ENCODE assay signal across 10 cellular contexts in genomic region chr20:6381887-6382286, GRCh38.
DNase-seq lines count a peak whose midpoint lies in the region; ATAC-seq and TF ChIP-seq lines count a peak whose summit lies in the region.
"Had no signal": no experiment of that assay in that cellular context is flagged by ENCODE, and none has a peak within 500 bp of the region (broad histone marks: within the 10 kb centered on the region; RNA-seq: fewer than 3 reads in every experiment).

No MANE protein-coding gene starts in this region.

- H2AFZ ChIP-seq in GM23338 = no peak overlapping the region
- H2AFZ ChIP-seq in osteoblast (ENCODE audit: low read length) = no peak overlapping the region

- WGBS in suprapubic skin = 45% methylated on average over 4 of the region's 4 CpGs

- DNase-seq in GM23338 (ENCODE audit: low spot score) (peak; percentile 79), RKO (ENCODE audit: low spot score) (peak; percentile 55), fibroblast of the aortic adventitia (ENCODE audit: low read depth) (peak; percentile 1), osteoblast (ENCODE audit: insufficient read length, low spot score, missing footprints) (no peak), suprapubic skin (ENCODE audit: low spot score in 2 of 2) (no peak)
- no peak for DNase-seq in activated naive CD4-positive, alpha-beta T cell treated with anti-CD3 and anti-CD28 coated beads, Interleukin-2, amount 50 U/mL, for 72 hours (ENCODE audit: low spot score in 2 of 2)
- DNase-seq in stimulated activated CD8-positive, alpha-beta memory T cell treated with anti-CD3 and anti-CD28 coated beads, Interleukin-4, amount 100 ng/mL, for 48 hours = no peak
- DNase-seq: activated CD8-positive, alpha-beta memory T cell treated with anti-CD3 and anti-CD28 coated beads, Interleukin-2, amount 10 ng/mL, durations not matched to agents 7 days and 5 days had no signal

- TF ChIP-seq EP300 in suprapubic skin (IDR thresholded peaks at IDR 0.05) = no peak

- H3K9me3 ChIP-seq in osteoblast (ENCODE audit: low read depth, low read length) (no peaks in the 10 kb centered on the region), suprapubic skin (no peaks in the 10 kb centered on the region)

- H3K4me1 ChIP-seq in GM23338 (ENCODE audit: insufficient read depth) (no peaks in the 10 kb centered on the region), osteoblast (ENCODE audit: insufficient read depth, low read length) (no peaks in the 10 kb centered on the region), suprapubic skin (no peaks in the 10 kb centered on the region)

- H3K4me2 ChIP-seq in GM23338 (no peak overlapping the region), osteoblast (ENCODE audit: insufficient read depth, low read length) (no peak overlapping the region)

- H3K4me3 Mint-ChIP-seq in GM23338 = no peak overlapping the region
- H3K4me3 Mint-ChIP-seq: activated CD8-positive, alpha-beta memory T cell treated with anti-CD3 and anti-CD28 coated beads, Interleukin-2, amount 10 ng/mL, durations not matched to agents 7 days and 5 days; stimulated activated naive CD8-positive, alpha-beta T cell treated with anti-CD3 and anti-CD28 coated beads, Interleukin-15, Interleukin-2, amounts not matched to agents 100 ng/mL and 50 ng/mL, for 24 hours had no signal

- peak overlapping the region; percentile 14; the same call in 1 of the 2 replicates for H3K27ac Mint-ChIP-seq in GM23338
- no peak overlapping the region for H3K27ac Mint-ChIP-seq in activated naive CD4-positive, alpha-beta T cell treated with anti-CD3 and anti-CD28 coated beads, Interleukin-2, amount 50 U/mL, for 72 hours
- H3K27ac Mint-ChIP-seq: activated CD8-positive, alpha-beta memory T cell treated with anti-CD3 and anti-CD28 coated beads, Interleukin-2, amount 10 ng/mL, durations not matched to agents 7 days and 5 days; stimulated activated naive CD8-positive, alpha-beta T cell treated with anti-CD3 and anti-CD28 coated beads, Interleukin-15, Interleukin-2, amounts not matched to agents 100 ng/mL and 50 ng/mL, for 24 hours had no signal

- no peaks in the 10 kb centered on the region for H3K27me3 ChIP-seq in GM23338 (ENCODE audit: insufficient read depth)
- no peaks in the 10 kb centered on the region for H3K27me3 ChIP-seq in osteoblast (ENCODE audit: insufficient read depth, low read length)
- H3K27me3 ChIP-seq in suprapubic skin = no peaks in the 10 kb centered on the region

- no peak overlapping the region for H3K27ac ChIP-seq in GM23338 (ENCODE audit: low read depth)
- H3K27ac ChIP-seq in osteoblast (ENCODE audit: low read depth, low read length) = no peak overlapping the region
- no peak overlapping the region for H3K27ac ChIP-seq in suprapubic skin

- H3K27me3 Mint-ChIP-seq in GM23338 (ENCODE audit: insufficient read depth, low read depth, poor library complexity) = no peaks in the 10 kb centered on the region
- H3K27me3 Mint-ChIP-seq: activated CD8-positive, alpha-beta memory T cell treated with anti-CD3 and anti-CD28 coated beads, Interleukin-2, amount 10 ng/mL, durations not matched to agents 7 days and 5 days; stimulated activated naive CD8-positive, alpha-beta T cell treated with anti-CD3 and anti-CD28 coated beads, Interleukin-15, Interleukin-2, amounts not matched to agents 100 ng/mL and 50 ng/mL, for 24 hours had no signal

- ATAC-seq in GM23338 (peak; percentile 98), GM18502 (IDR thresholded peaks at IDR 0.05; ENCODE audit: poor library complexity, unreplicated experiment) (no peak)
- no peak for ATAC-seq in activated naive CD4-positive, alpha-beta T cell treated with anti-CD3 and anti-CD28 coated beads, Interleukin-2, amount 50 U/mL, for 72 hours
- ATAC-seq: activated CD8-positive, alpha-beta memory T cell treated with anti-CD3 and anti-CD28 coated beads, Interleukin-2, amount 10 ng/mL, durations not matched to agents 7 days and 5 days had no signal

- H4K20me1 ChIP-seq in GM23338 (replicated peaks; ENCODE audit: insufficient read depth) = no peaks in the 10 kb centered on the region
- no peaks in the 10 kb centered on the region for H4K20me1 ChIP-seq in osteoblast (ENCODE audit: insufficient read depth, low read length)

- H3K9me3 Mint-ChIP-seq in GM23338 = no peaks in the 10 kb centered on the region
- H3K9me3 Mint-ChIP-seq in activated naive CD4-positive, alpha-beta T cell treated with anti-CD3 and anti-CD28 coated beads, Interleukin-2, amount 50 U/mL, for 72 hours = peaks cover 0 to 5% of the 10 kb centered on the region in 2 donors
- H3K9me3 Mint-ChIP-seq: stimulated activated naive CD8-positive, alpha-beta T cell treated with anti-CD3 and anti-CD28 coated beads, Interleukin-15, Interleukin-2, amounts not matched to agents 100 ng/mL and 50 ng/mL, for 24 hours had no signal

- TF ChIP-seq POLR2A in suprapubic skin (IDR thresholded peaks at IDR 0.05) = no peak

- TF ChIP-seq CTCF in GM23338 (conservative IDR thresholded peaks at IDR 0.05; ENCODE audit: low read depth in 2 of 2) (peak; percentile 72 to 84), fibroblast of the aortic adventitia (IDR thresholded peaks at IDR 0.05; ENCODE audit: insufficient read depth, low read length) (peak; percentile 26), osteoblast (IDR thresholded peaks at IDR 0.05; ENCODE audit: extremely low read depth, low read depth, low read length) (peak; percentile 16), suprapubic skin (IDR thresholded peaks at IDR 0.05) (no peak)

- H3K4me3 ChIP-seq in GM23338 (no peak overlapping the region), fibroblast of the aortic adventitia (ENCODE audit: low read depth, low read length) (no peak overlapping the region), osteoblast (ENCODE audit: insufficient read depth, low read length) (no peak overlapping the region), suprapubic skin (no peak overlapping the region)

- no peaks in the 10 kb centered on the region for H3K36me3 Mint-ChIP-seq in GM23338 (ENCODE audit: low read depth)
- H3K36me3 Mint-ChIP-seq in activated naive CD4-positive, alpha-beta T cell treated with anti-CD3 and anti-CD28 coated beads, Interleukin-2, amount 50 U/mL, for 72 hours = no peaks in the 10 kb centered on the region
- H3K36me3 Mint-ChIP-seq: activated CD8-positive, alpha-beta memory T cell treated with anti-CD3 and anti-CD28 coated beads, Interleukin-2, amount 10 ng/mL, durations not matched to agents 7 days and 5 days had no signal

- H3K79me2 ChIP-seq in GM23338 (replicated peaks; ENCODE audit: insufficient read depth) (no peaks in the 10 kb centered on the region), osteoblast (ENCODE audit: insufficient read depth, low read length) (no peaks in the 10 kb centered on the region)

- no peaks in the 10 kb centered on the region for H3F3A ChIP-seq in GM23338 (replicated peaks; ENCODE audit: low read depth)

- H3K36me3 ChIP-seq in GM23338 (ENCODE audit: insufficient read depth) (no peaks in the 10 kb centered on the region), osteoblast (ENCODE audit: insufficient read depth, low read length) (no peaks in the 10 kb centered on the region), suprapubic skin (no peaks in the 10 kb centered on the region)

- peaks cover 6% of the 10 kb centered on the region for H3K4me1 Mint-ChIP-seq in GM23338
- H3K4me1 Mint-ChIP-seq: activated CD8-positive, alpha-beta memory T cell treated with anti-CD3 and anti-CD28 coated beads, Interleukin-2, amount 10 ng/mL, durations not matched to agents 7 days and 5 days had no signal

- 0 out of 2 replicates have a peak, but pooled peaks cover 7% of the 10 kb centered on the region for H3K9me2 ChIP-seq in GM23338 (ENCODE audit: insufficient read depth)

TF ChIP-seq in GM23338, 12 proteins besides CTCF, POLR2A, EP300 and RAD21:
- TF ChIP-seq STAT1 (IDR thresholded peaks at IDR 0.05; ENCODE audit: unreplicated experiment) = no peak
- no peak for TF ChIP-seq REST (IDR thresholded peaks at IDR 0.05; ENCODE audit: unreplicated experiment)
- no peak for TF ChIP-seq ZNF114 (CRISPR knock-in tag; IDR thresholded peaks at IDR 0.05)
- no peak for TF ChIP-seq POLR2AphosphoS5 (IDR thresholded peaks at IDR 0.05; ENCODE audit: low read depth)
- no peak for TF ChIP-seq EZH2phosphoT487 (IDR thresholded peaks at IDR 0.05; ENCODE audit: unreplicated experiment)
- TF ChIP-seq ETS1 (IDR thresholded peaks at IDR 0.05) = no peak

Comparison
In these comparisons a context has a peak if more than half of its experiments do, and no peak if none do; other contexts are left out.
1. DNase-seq: peak in GM23338 (single experiment), RKO (single experiment) and fibroblast of the aortic adventitia (single experiment); none in osteoblast (single experiment), suprapubic skin (0 of 2), activated naive CD4-positive, alpha-beta T cell treated with anti-CD3 and anti-CD28 coated beads, Interleukin-2, amount 50 U/mL, for 72 hours (0 of 2) and stimulated activated CD8-positive, alpha-beta memory T cell treated with anti-CD3 and anti-CD28 coated beads, Interleukin-4, amount 100 ng/mL, for 48 hours (single experiment).
2. CTCF ChIP-seq: peak in GM23338 (2 of 2), fibroblast of the aortic adventitia (single experiment) and osteoblast (single experiment); none in suprapubic skin (0 of 2).